Comparison of ENCODE assay signal across 1 cellular context in the genomic region with DNA sequence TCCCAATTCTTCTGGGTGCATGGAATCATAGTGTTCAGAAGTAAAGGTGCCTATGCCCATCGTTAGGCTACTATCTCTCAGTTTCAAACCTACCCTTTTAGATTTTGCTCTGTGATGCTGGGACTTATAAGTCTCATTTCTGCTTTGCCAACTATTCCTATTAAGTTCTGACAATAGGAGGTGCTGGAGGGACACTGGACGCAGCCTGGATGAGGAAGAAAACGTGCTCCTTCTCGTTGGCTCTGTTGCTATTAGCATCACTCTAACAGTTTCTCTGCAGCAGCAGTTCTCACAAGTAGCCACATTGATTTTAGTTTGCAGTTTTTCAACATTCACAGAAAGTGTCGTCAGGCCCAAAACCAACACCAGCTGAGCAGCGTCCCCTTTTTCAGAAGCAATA.
A peak's percentile ranks its signal among the peaks of the same experiment; 100 is the strongest.
TF ChIP-seq lines count a peak whose summit lies in the region.

No MANE protein-coding gene starts in this region.

TF ChIP-seq in HCT116, 20 proteins besides CTCF, POLR2A, EP300 and RAD21 (continued from another document):
- TF ChIP-seq, protein P1, sequence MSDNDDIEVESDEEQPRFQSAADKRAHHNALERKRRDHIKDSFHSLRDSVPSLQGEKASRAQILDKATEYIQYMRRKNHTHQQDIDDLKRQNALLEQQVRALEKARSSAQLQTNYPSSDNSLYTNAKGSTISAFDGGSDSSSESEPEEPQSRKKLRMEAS (IDR thresholded peaks at IDR 0.05): 0 out of 2 replicates have a peak, but pooled peaks have one; percentile 31
TF ChIP-seq in HCT116: peak in this region for 2.
